Comparison of ENCODE assay signal across 8 cellular contexts in genomic region chr12:11729008-11729407, GRCh38.
DNase-seq lines count a peak whose midpoint lies in the region; ATAC-seq, FAIRE-seq and TF ChIP-seq lines count a peak whose summit lies in the region.
"Had no signal": no experiment of that assay in that cellular context is flagged by ENCODE, and none has a peak within 500 bp of the region (broad histone marks: within the 10 kb centered on the region; RNA-seq: fewer than 3 reads in every experiment).

No MANE protein-coding gene starts in this region.

- peaks cover 46% of the 10 kb centered on the region for H3K4me1 ChIP-seq in mammary epithelial cell (ENCODE audit: insufficient read depth, low read length)

- H3K36me3 Mint-ChIP-seq in progenitor cell of endocrine pancreas (ENCODE audit: insufficient read depth): peaks cover 13% of the 10 kb centered on the region

- dilution Hi-C loops in mammary epithelial cell (cut with HindIII; ENCODE audit: low sequenced_read_pairs): no loop called here

- ATAC-seq in HG03565 (IDR thresholded peaks at IDR 0.05; ENCODE audit: unreplicated experiment) (no peak), omental fat pad (ENCODE audit: low FRiP score) (no peak)

- H3K27ac Mint-ChIP-seq in progenitor cell of endocrine pancreas: peak overlapping the region; percentile 98

- intact Hi-C loops in mammary epithelial cell (cut with micrococcal nuclease): no loop called here

- FAIRE-seq in GM18507 (lab: Jason Lieb, UNC): peak; percentile 88

- H2AFZ ChIP-seq in mammary epithelial cell (ENCODE audit: low read depth, low read length): no peak overlapping the region

- H3K79me2 ChIP-seq in mammary epithelial cell (ENCODE audit: insufficient read depth, low read length): peaks cover 81% of the 10 kb centered on the region

- no peaks in the 10 kb centered on the region for H3K9me3 Mint-ChIP-seq in progenitor cell of endocrine pancreas (ENCODE audit: low read depth)

- TF ChIP-seq CTCF in mammary epithelial cell (conservative IDR thresholded peaks at IDR 0.05 in 1 of 2, IDR thresholded peaks at IDR 0.05 in 1 of 2; ENCODE audit: extremely low read depth in 1 of 2, insufficient read depth in 1 of 2, low read depth in 1 of 2, low read length in 2 of 2) (no peak), progenitor cell of endocrine pancreas (IDR thresholded peaks at IDR 0.05; ENCODE audit: unreplicated experiment) (no peak), GM10266 (IDR thresholded peaks at IDR 0.05; ENCODE audit: control insufficient read depth, insufficient read depth, low read depth, missing control alignments) (no peak), omental fat pad (IDR thresholded peaks at IDR 0.05) (no peak)

- 26% methylated on average over 4 of the region's 4 CpGs for WGBS in mammary epithelial cell (ENCODE audit: low coverage, missing lambda C conversion rate)

- no peaks in the 10 kb centered on the region for H3K36me3 ChIP-seq in mammary epithelial cell (ENCODE audit: insufficient read depth, low read length)
- H3K36me3 ChIP-seq: MG63 had no signal

- in situ Hi-C loops in mammary epithelial cell (cut with MboI; ENCODE audit: low sequenced_read_pairs in 2 of 2): no loop called here

- CTCF ChIA-PET in mammary epithelial cell (lab: Charles Lee; ENCODE audit: low non-redundant PET): no interaction called here

- no peak overlapping the region for H3K4me2 ChIP-seq in mammary epithelial cell (ENCODE audit: insufficient read depth, low read depth, low read length)

- H3K9me3 ChIP-seq in mammary epithelial cell (replicated peaks; ENCODE audit: insufficient read depth, low read length): no peaks in the 10 kb centered on the region
- H3K9me3 ChIP-seq: MG63 had no signal

- H3K27ac ChIP-seq in mammary epithelial cell (ENCODE audit: insufficient read depth, low read depth, low read length): no peak overlapping the region

- H3K4me1 Mint-ChIP-seq in progenitor cell of endocrine pancreas (ENCODE audit: low read depth): peaks cover 53% of the 10 kb centered on the region

- no peak overlapping the region for H3K9ac ChIP-seq in mammary epithelial cell (ENCODE audit: insufficient read depth, low read length)

- no peak overlapping the region for H3K4me3 Mint-ChIP-seq in progenitor cell of endocrine pancreas (ENCODE audit: low read depth)

- DNase-seq in GM18507 (ENCODE audit: extremely low spot score, insufficient read length, low read depth) (no peak), LoVo (ENCODE audit: low spot score) (peak; percentile 75), mammary epithelial cell (peak; percentile 56), progenitor cell of endocrine pancreas (ENCODE audit: low spot score, unreplicated experiment) (no peak), GM10266 (ENCODE audit: extremely low spot score) (no peak), omental fat pad (ENCODE audit: low spot score) (no peak)
- DNase-seq: MG63 had no signal

- BruUV-seq in mammary epithelial cell (replicated peaks; lab: Mats Ljungman, UMichigan): no TSS peak

- no peaks in the 10 kb centered on the region for H4K20me1 ChIP-seq in mammary epithelial cell (ENCODE audit: insufficient read depth, low read length)

- no peak overlapping the region for H3K4me3 ChIP-seq in mammary epithelial cell (replicated peaks in 1 of 3; ENCODE audit: insufficient read depth in 1 of 3, low read depth in 2 of 3, low read length in 3 of 3)
- H3K4me3 ChIP-seq: MG63 had no signal

- no peaks in the 10 kb centered on the region for H3K27me3 ChIP-seq in mammary epithelial cell (ENCODE audit: insufficient read depth, low read length)
- H3K27me3 ChIP-seq: MG63 had no signal

- no peaks in the 10 kb centered on the region for H3K27me3 Mint-ChIP-seq in progenitor cell of endocrine pancreas

Comparison
In these comparisons a context has a peak if more than half of its experiments do, and no peak if none do; other contexts are left out.
1. DNase-seq: peak in LoVo (single experiment) and mammary epithelial cell (single experiment); none in GM18507 (single experiment), progenitor cell of endocrine pancreas (single experiment), GM10266 (single experiment) and omental fat pad (single experiment).